8 cellular contexts compared by ENCODE assay signal in the genomic region with DNA sequence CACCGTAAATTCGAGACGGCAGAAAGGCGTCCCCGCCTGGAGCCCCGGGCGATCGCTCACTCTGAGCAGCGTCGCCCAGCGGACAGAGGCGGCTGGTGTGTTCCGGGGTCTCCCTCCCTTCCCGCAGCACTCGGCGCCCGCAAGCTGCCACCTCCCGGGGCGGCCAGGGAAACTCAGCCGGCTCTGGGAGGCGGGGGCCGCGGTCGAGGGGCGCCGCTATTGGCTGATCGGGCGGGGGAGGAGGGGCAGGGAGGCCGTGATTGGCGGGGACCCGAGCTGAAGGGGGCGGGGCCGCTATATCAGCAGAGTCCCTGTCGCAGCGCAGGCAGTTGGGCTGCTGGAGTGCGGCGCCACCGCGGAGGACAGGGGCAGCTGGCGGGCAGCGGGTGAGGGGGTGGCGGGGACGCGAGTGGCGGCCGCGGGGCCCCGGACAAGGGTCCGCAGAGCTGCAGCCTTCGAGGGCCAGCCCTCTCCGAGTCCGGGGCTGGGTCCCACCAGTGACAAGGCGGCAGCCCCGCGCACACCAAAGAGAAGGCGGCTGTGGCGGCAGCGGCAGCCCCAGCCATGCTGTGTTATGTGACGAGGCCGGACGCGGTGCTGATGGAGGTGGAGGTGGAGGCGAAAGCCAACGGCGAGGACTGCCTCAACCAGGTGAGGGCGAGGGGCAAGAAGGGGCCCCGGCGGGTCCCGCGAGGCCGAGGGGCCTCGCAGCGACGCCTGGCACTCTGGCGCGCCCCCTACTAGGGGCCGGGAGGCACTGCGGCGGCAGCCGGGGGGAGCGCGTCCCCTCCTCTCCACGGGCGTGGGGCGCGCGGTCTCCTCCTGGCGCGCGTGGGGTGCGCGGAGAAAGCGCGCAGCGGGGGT. TPM values are rescaled to one million over a fixed set of nuclear protein-coding genes. Genes with fewer than 3 reads are reported as not detected.
DNase-seq lines count a peak whose midpoint lies in the region; ATAC-seq and TF ChIP-seq lines count a peak whose summit lies in the region.

A gene (plus strand): TSS at position 328 of the 864 bp plus-strand sequence. CDS start 237 bp downstream, at position 565.

- DNase-seq in GM10266 (ENCODE audit: extremely low spot score) (peak; percentile 97), NB4 (ENCODE audit: low read depth) (peak; percentile 99), SK-N-DZ (ENCODE audit: low spot score) (peak; percentile 92), germinal center (ENCODE audit: low spot score) (peak; percentile 98), non-pigmented ciliary epithelial cell (ENCODE audit: low read depth) (peak; percentile 24), substantia nigra (lab: John Stamatoyannopoulos, UW) (peak; percentile 82 to 99 (median 98))
- DNase-seq in activated naive CD4-positive, alpha-beta T cell treated with anti-CD3 and anti-CD28 coated beads, Interleukin-2, amount 10 ng/mL, durations not matched to agents 7 days and 5 days: peak; percentile 97

- H3K36me3 Mint-ChIP-seq in activated naive CD4-positive, alpha-beta T cell treated with anti-CD3 and anti-CD28 coated beads, Interleukin-2, amount 10 ng/mL, durations not matched to agents 7 days and 5 days: peaks cover 27% of the 10 kb centered on the region

- peak within 1 kb of the TSS; percentile 97 for H3K27ac ChIP-seq in substantia nigra (ENCODE audit: low read depth, low read length, poor library complexity, severe bottlenecking)

- peak within 1 kb of the TSS; percentile 96 for H3K4me3 ChIP-seq in NB4 (ENCODE audit: low read depth, low read length)

- CTCF ChIA-PET in activated naive CD4-positive, alpha-beta T cell treated with anti-CD3 and anti-CD28 coated beads, Interleukin-2, amount 10 ng/mL, durations not matched to agents 7 days and 5 days (lab: Charles Lee): interaction anchor here (0.9 to 8.4 kb wide), 19 partner anchors 9 to 471 kb away, joined by 3 to 71 read pairs (median 4); no protein-coding TSS in a partner anchor

- peaks cover 34% of the 10 kb centered on the region for H3K27me3 Mint-ChIP-seq in activated naive CD4-positive, alpha-beta T cell treated with anti-CD3 and anti-CD28 coated beads, Interleukin-2, amount 10 ng/mL, durations not matched to agents 7 days and 5 days

- TF ChIP-seq CTCF in GM10266 (IDR thresholded peaks at IDR 0.05; ENCODE audit: control insufficient read depth, insufficient read depth, low read depth, missing control alignments) (peak; percentile 80), NB4 (IDR thresholded peaks at IDR 0.05; ENCODE audit: low read depth, low read length) (peak; percentile 61)

- ATAC-seq in HG02571 (IDR thresholded peaks at IDR 0.05; ENCODE audit: unreplicated experiment): peak; percentile 77

- H3K9me3 Mint-ChIP-seq in activated naive CD4-positive, alpha-beta T cell treated with anti-CD3 and anti-CD28 coated beads, Interleukin-2, amount 10 ng/mL, durations not matched to agents 7 days and 5 days: no peaks in the 10 kb centered on the region

- TF ChIP-seq POLR2A in NB4 (IDR thresholded peaks at IDR 0.05; ENCODE audit: extremely low read depth, insufficient read length): peak; percentile 98

- peak within 1 kb of the TSS; percentile 84 for H3K4me3 Mint-ChIP-seq in activated naive CD4-positive, alpha-beta T cell treated with anti-CD3 and anti-CD28 coated beads, Interleukin-2, amount 10 ng/mL, durations not matched to agents 7 days and 5 days

- peaks cover 42% of the 10 kb centered on the region for H3K4me1 Mint-ChIP-seq in activated naive CD4-positive, alpha-beta T cell treated with anti-CD3 and anti-CD28 coated beads, Interleukin-2, amount 10 ng/mL, durations not matched to agents 7 days and 5 days

- peak within 1 kb of the TSS; percentile 97 for H3K27ac Mint-ChIP-seq in activated naive CD4-positive, alpha-beta T cell treated with anti-CD3 and anti-CD28 coated beads, Interleukin-2, amount 10 ng/mL, durations not matched to agents 7 days and 5 days

RNA-seq across cellular contexts. Expression of the gene that starts here (rescaled TPM):
- 2.5 and 3.9 TPM in 2 replicates for polyA plus RNA-seq in SK-N-DZ (2014; cell fraction: cytosol; rRNA removed)
- polyA plus RNA-seq in SK-N-DZ (2014; cell fraction: nucleus; rRNA removed): 4.7 and 5.4 TPM in 2 replicates

Comparison
In these comparisons a context has a peak if more than half of its experiments do, and no peak if none do; other contexts are left out.
1. Peak in every context shown above with its lines: DNase-seq, ATAC-seq, H3K4me3 ChIP-seq and H3K27ac ChIP-seq.
2. DNase-seq: peak in every context shown above with its lines; median percentile 99 in NB4; 98 in germinal center; 98 in substantia nigra; 97 in GM10266; 97 in activated naive CD4-positive, alpha-beta T cell treated with anti-CD3 and anti-CD28 coated beads, Interleukin-2, amount 10 ng/mL, durations not matched to agents 7 days and 5 days; 92 in SK-N-DZ; 24 in non-pigmented ciliary epithelial cell.